7 cellular contexts compared by ENCODE assay signal in genomic region chr15:77091072-77091471, GRCh38.
"Had no signal": no experiment of that assay in that cellular context is flagged by ENCODE, and none has a peak within 500 bp of the region (broad histone marks: within the 10 kb centered on the region; RNA-seq: fewer than 3 reads in every experiment).

No MANE protein-coding gene starts in this region.

- H3K4me3 ChIP-seq: GM23248, HAP-1 had no signal

- H3K36me3 ChIP-seq: HAP-1 had no signal

- H3K4me1 ChIP-seq: HAP-1 had no signal

- ATAC-seq: HCT116 had no signal

- DNase-seq: GM23248, GOT3, H7, IMR-90, KBM-7 had no signal

- H3K9me3 ChIP-seq: HAP-1 had no signal

- H3K27ac ChIP-seq: GM23248 had no signal
